In genomic region chr3:182683335-182684257, GRCh38 we compare ENCODE assay signal across 8 cellular contexts.
DNase-seq lines count a peak whose midpoint lies in the region; ATAC-seq and TF ChIP-seq lines count a peak whose summit lies in the region.

No MANE protein-coding gene starts in this region.

- peak overlapping the region; percentile 59 for H3K4me3 Mint-ChIP-seq in activated T-helper 2 cell treated with anti-CD3 and anti-CD28 coated beads, Interferon-gamma antibody, Interleukin-2, Interleukin-4, amounts not matched to agents 10 μg/mL and 5 μg/mL and 100 μg/mL, durations not matched to agents 14 hours and 24 hours and 36 hours (ENCODE audit: low read depth)

- no peak overlapping the region for H3K23ac ChIP-seq in neuronal stem cell (ENCODE audit: low read depth, low read length, poor library complexity)

- H3K4me2 ChIP-seq in DOHH2 (ENCODE audit: low read length) (peak overlapping the region; percentile 87), neuronal stem cell (ENCODE audit: insufficient read depth, low read length, poor library complexity, severe bottlenecking) (no peak overlapping the region)

- no peak overlapping the region for H2BK120ac ChIP-seq in neuronal stem cell (ENCODE audit: low read depth, low read length)

- no peaks in the 10 kb centered on the region for H3K79me1 ChIP-seq in neuronal stem cell (ENCODE audit: low read depth, low read length)

- intact Hi-C loops in activated T-helper 2 cell treated with anti-CD3 and anti-CD28 coated beads, Interferon-gamma antibody, Interleukin-2, Interleukin-4, amounts not matched to agents 10 μg/mL and 5 μg/mL and 100 μg/mL, durations not matched to agents 14 hours and 24 hours and 36 hours (cut with micrococcal nuclease): loop anchor here (1.0 to 5.0 kb wide), 6 partner anchors 39 to 1356 kb away; no protein-coding TSS in a partner anchor

- no peak for TF ChIP-seq POLR2A in Peyer's patch (IDR thresholded peaks at IDR 0.05)
- no peak for TF ChIP-seq POLR2A in tibial nerve (IDR thresholded peaks at IDR 0.05)

- no peak overlapping the region for H4K91ac ChIP-seq in neuronal stem cell (ENCODE audit: low read depth, low read length, poor library complexity)

- no peaks in the 10 kb centered on the region for H3K36me3 Mint-ChIP-seq in activated T-helper 2 cell treated with anti-CD3 and anti-CD28 coated beads, Interferon-gamma antibody, Interleukin-2, Interleukin-4, amounts not matched to agents 10 μg/mL and 5 μg/mL and 100 μg/mL, durations not matched to agents 14 hours and 24 hours and 36 hours (ENCODE audit: low read depth)

- no CpG with 5 or more reads among the region's 8 CpGs for WGBS in neuronal stem cell (ENCODE audit: extremely low coverage in 2 of 2, insufficient read length in 2 of 2, insufficient replicate concordance in 1 of 2), 2 donors
- 7% methylated on average over 8 of the region's 8 CpGs for WGBS in tibial nerve, 2 donors

- no peaks in the 10 kb centered on the region for H3K9me3 Mint-ChIP-seq in activated T-helper 2 cell treated with anti-CD3 and anti-CD28 coated beads, Interferon-gamma antibody, Interleukin-2, Interleukin-4, amounts not matched to agents 10 μg/mL and 5 μg/mL and 100 μg/mL, durations not matched to agents 14 hours and 24 hours and 36 hours

- no peak overlapping the region for H2BK15ac ChIP-seq in neuronal stem cell (ENCODE audit: low read length)

- no peak overlapping the region for H4K8ac ChIP-seq in neuronal stem cell (ENCODE audit: low read depth, low read length)

- H4K20me1 ChIP-seq in DOHH2 (ENCODE audit: control insufficient read depth, insufficient read depth, low read depth, low read length): no peaks in the 10 kb centered on the region

- peak; percentile 60 for DNase-seq in Jurkat, Clone E6-1 (ENCODE audit: low read depth, low spot score)
- DNase-seq in Peyer's patch (peak in 2 of 3 donors; percentile 49 to 87), foreskin keratinocyte (peak in 1 of 2 donors; percentile 72), neuronal stem cell (ENCODE audit: low spot score) (peak; percentile 73), tibial nerve (ENCODE audit: low spot score in 2 of 2) (peak; percentile 45 to 87)
- peak; percentile 37 for DNase-seq in activated T-helper 2 cell treated with anti-CD3 and anti-CD28 coated beads, Interferon-gamma antibody, Interleukin-2, Interleukin-4, amounts not matched to agents 10 μg/mL and 5 μg/mL and 100 μg/mL, durations not matched to agents 14 hours and 24 hours and 36 hours (ENCODE audit: low spot score)

- H3K4me1 Mint-ChIP-seq in activated T-helper 2 cell treated with anti-CD3 and anti-CD28 coated beads, Interferon-gamma antibody, Interleukin-2, Interleukin-4, amounts not matched to agents 10 μg/mL and 5 μg/mL and 100 μg/mL, durations not matched to agents 14 hours and 24 hours and 36 hours (ENCODE audit: low read depth): peaks cover 12% of the 10 kb centered on the region

- no peak overlapping the region for H2BK12ac ChIP-seq in neuronal stem cell (ENCODE audit: low read length)

- H3K27ac Mint-ChIP-seq in activated T-helper 2 cell treated with anti-CD3 and anti-CD28 coated beads, Interferon-gamma antibody, Interleukin-2, Interleukin-4, amounts not matched to agents 10 μg/mL and 5 μg/mL and 100 μg/mL, durations not matched to agents 14 hours and 24 hours and 36 hours: no peak overlapping the region

- H3K4me1 ChIP-seq in DOHH2 (ENCODE audit: control insufficient read depth, low read length) (peaks cover 15% of the 10 kb centered on the region), Peyer's patch (peaks cover 0 to 15% (median 3%) of the 10 kb centered on the region in 4 donors), foreskin keratinocyte (peaks cover 13% of the 10 kb centered on the region), neuronal stem cell (ENCODE audit: control insufficient read depth in 2 of 2, insufficient read depth in 1 of 2, low read depth in 1 of 2, low read length in 2 of 2) (peaks cover 0 to 1% of the 10 kb centered on the region in 2 donors), tibial nerve (peaks cover 0 to 17% (median 0%) of the 10 kb centered on the region in 4 donors)

- H3K4ac ChIP-seq in neuronal stem cell (ENCODE audit: low read length): no peak overlapping the region

- no peaks in the 10 kb centered on the region for H3K79me2 ChIP-seq in DOHH2 (ENCODE audit: control insufficient read depth, low read length)

- H3K27me3 ChIP-seq in DOHH2 (ENCODE audit: control insufficient read depth, low read length) (peaks cover 16% of the 10 kb centered on the region), Peyer's patch (no peaks in the 10 kb centered on the region), foreskin keratinocyte (no peaks in the 10 kb centered on the region), neuronal stem cell (ENCODE audit: control insufficient read depth in 3 of 3, insufficient read depth in 3 of 3, low read depth in 1 of 3, low read length in 3 of 3) (no peaks in the 10 kb centered on the region), tibial nerve (peaks cover 0 to 42% of the 10 kb centered on the region in 2 donors)

- H3K9me3 ChIP-seq in DOHH2 (ENCODE audit: control insufficient read depth, insufficient read depth, low read length) (no peaks in the 10 kb centered on the region), Peyer's patch (no peaks in the 10 kb centered on the region), neuronal stem cell (replicated peaks in 1 of 2; ENCODE audit: control insufficient read depth in 2 of 2, insufficient read depth in 1 of 2, low read depth in 1 of 2, low read length in 2 of 2) (peaks cover 0 to 4% of the 10 kb centered on the region in 2 donors), tibial nerve (no peaks in the 10 kb centered on the region)

- H3K18ac ChIP-seq in neuronal stem cell (ENCODE audit: low read length): no peak overlapping the region

- no peak overlapping the region for H3K14ac ChIP-seq in neuronal stem cell (ENCODE audit: low read length)

- no peak for TF ChIP-seq EP300 in tibial nerve (IDR thresholded peaks at IDR 0.05)

- H3K9ac ChIP-seq in neuronal stem cell (ENCODE audit: low read depth, low read length, poor library complexity): no peak overlapping the region

- peak overlapping the region; percentile 79 for H3K4me3 ChIP-seq in DOHH2 (ENCODE audit: low read length)
- H3K4me3 ChIP-seq in Jurkat, Clone E6-1 (ENCODE audit: low read length): no peak overlapping the region; the same call in 1 of the 2 replicates
- H3K4me3 ChIP-seq in Peyer's patch: peak overlapping the region in 2 of 4 donors; percentile 59 to 65
- peak overlapping the region in 1 of 2 donors; percentile 57 for H3K4me3 ChIP-seq in neuronal stem cell (ENCODE audit: low read length in 2 of 2)
- peak overlapping the region; percentile 40 to 59 (median 50) for H3K4me3 ChIP-seq in tibial nerve

- no peak overlapping the region for H2AK5ac ChIP-seq in neuronal stem cell (ENCODE audit: low read depth, low read length)

- peak overlapping the region; percentile 89 for H2AFZ ChIP-seq in neuronal stem cell (ENCODE audit: low read length)

- H3K27me3 Mint-ChIP-seq in activated T-helper 2 cell treated with anti-CD3 and anti-CD28 coated beads, Interferon-gamma antibody, Interleukin-2, Interleukin-4, amounts not matched to agents 10 μg/mL and 5 μg/mL and 100 μg/mL, durations not matched to agents 14 hours and 24 hours and 36 hours (ENCODE audit: low read depth): peaks cover 42% of the 10 kb centered on the region

- peaks cover 4% of the 10 kb centered on the region; the same call in 1 of the 2 replicates for H3F3A ChIP-seq in DOHH2 (ENCODE audit: control insufficient read depth, insufficient read depth)

- TF ChIP-seq CTCF in DOHH2 (IDR thresholded peaks at IDR 0.05; ENCODE audit: low read depth, low read length, poor library complexity, severe bottlenecking): peak; percentile 91
- TF ChIP-seq CTCF in Peyer's patch (IDR thresholded peaks at IDR 0.05): peak; percentile 55 to 95 (median 90)
- peak; percentile 98 for TF ChIP-seq CTCF in foreskin keratinocyte (conservative IDR thresholded peaks at IDR 0.05)
- TF ChIP-seq CTCF in tibial nerve (IDR thresholded peaks at IDR 0.05): peak; percentile 76 to 87 (median 85)

- no peaks in the 10 kb centered on the region for H3K9me2 ChIP-seq in DOHH2 (replicated peaks; ENCODE audit: control insufficient read depth, low read length)

- ATAC-seq in GM21619 (IDR thresholded peaks at IDR 0.05; ENCODE audit: unreplicated experiment): peak; percentile 65
- ATAC-seq in foreskin keratinocyte: peak; percentile 78

- H3K36me3 ChIP-seq in DOHH2 (ENCODE audit: control insufficient read depth, low read length): no peaks in the 10 kb centered on the region
- no peaks in the 10 kb centered on the region for H3K36me3 ChIP-seq in Peyer's patch
- no peaks in the 10 kb centered on the region for H3K36me3 ChIP-seq in neuronal stem cell (replicated peaks in 1 of 2; ENCODE audit: control insufficient read depth in 2 of 2, insufficient read depth in 2 of 2, low read length in 2 of 2)
- H3K36me3 ChIP-seq in tibial nerve: no peaks in the 10 kb centered on the region

- H3K27ac ChIP-seq in DOHH2 (ENCODE audit: low read depth, low read length) (no peak overlapping the region), Peyer's patch (no peak overlapping the region), foreskin keratinocyte (peak overlapping the region; percentile 91), neuronal stem cell (replicated peaks; ENCODE audit: low read length) (no peak overlapping the region), tibial nerve (peak overlapping the region; percentile 16 to 75 (median 69))

- no peak overlapping the region for H2BK5ac ChIP-seq in neuronal stem cell (ENCODE audit: low read length)

Comparison
In these comparisons a context has a peak if more than half of its experiments do, and no peak if none do; other contexts are left out.
1. H3K27ac ChIP-seq: peak in foreskin keratinocyte (single experiment) and tibial nerve (4 of 4); none in DOHH2 (single experiment), Peyer's patch (0 of 4) and neuronal stem cell (single experiment).
2. Peak in every context shown above with its lines, with median percentiles within 50 percentile points of each other: CTCF ChIP-seq.